Comparison of ENCODE assay signal across 7 cellular contexts in genomic region chr4:1113311-1114009, GRCh38. TPM values are rescaled to one million over a fixed set of nuclear protein-coding genes. Genes with fewer than 3 reads are reported as not detected.
A peak's percentile ranks its signal among the peaks of the same experiment; 100 is the strongest.
DNase-seq lines count a peak whose midpoint lies in the region; ATAC-seq lines count a peak whose summit lies in the region.

TSS of gene RNF212 (minus strand) at chr4:1113564. CDS start at chr4:1113464, 100 bp downstream.

- ATAC-seq in left colon = peak; percentile 63
- peak; percentile 79 for ATAC-seq in stimulated activated effector memory CD8-positive, alpha-beta T cell treated with anti-CD3 and anti-CD28 coated beads, Interleukin-12 subunit alpha, Interleukin-12 subunit beta, amount 100 ng/mL, for 72 hours
- ATAC-seq in HG03565 (IDR thresholded peaks at IDR 0.05; ENCODE audit: unreplicated experiment) = no peak
- ATAC-seq in HG03520 (IDR thresholded peaks at IDR 0.05; ENCODE audit: unreplicated experiment) = no peak

- peaks cover 6% of the 10 kb centered on the region for H3K4me1 Mint-ChIP-seq in stimulated activated effector memory CD8-positive, alpha-beta T cell treated with anti-CD3 and anti-CD28 coated beads, Interleukin-12 subunit alpha, Interleukin-12 subunit beta, amount 100 ng/mL, for 72 hours

- H3K9me3 Mint-ChIP-seq in stimulated activated effector memory CD8-positive, alpha-beta T cell treated with anti-CD3 and anti-CD28 coated beads, Interleukin-12 subunit alpha, Interleukin-12 subunit beta, amount 100 ng/mL, for 72 hours = no peaks in the 10 kb centered on the region

- no peaks in the 10 kb centered on the region for H3K36me3 Mint-ChIP-seq in stimulated activated effector memory CD8-positive, alpha-beta T cell treated with anti-CD3 and anti-CD28 coated beads, Interleukin-12 subunit alpha, Interleukin-12 subunit beta, amount 100 ng/mL, for 72 hours

- H3K27ac Mint-ChIP-seq in stimulated activated effector memory CD8-positive, alpha-beta T cell treated with anti-CD3 and anti-CD28 coated beads, Interleukin-12 subunit alpha, Interleukin-12 subunit beta, amount 100 ng/mL, for 72 hours = no peak within 1 kb of the TSS

- DNase-seq in T follicular helper cell (ENCODE audit: low read depth) (peak; percentile 19), astrocyte of the hippocampus (ENCODE audit: low read depth, low spot score) (peak; percentile 26), left colon (peak in 1 of 2 donors; percentile 47), middle frontal gyrus (ENCODE audit: extremely low spot score, low spot score) (no peak)
- peak; percentile 24 to 47 for DNase-seq in stimulated activated effector memory CD8-positive, alpha-beta T cell treated with anti-CD3 and anti-CD28 coated beads, Interleukin-12 subunit alpha, Interleukin-12 subunit beta, amount 100 ng/mL, for 72 hours (ENCODE audit: low spot score in 2 of 2)

- peak within 1 kb of the TSS; percentile 54 for H3K4me3 Mint-ChIP-seq in stimulated activated effector memory CD8-positive, alpha-beta T cell treated with anti-CD3 and anti-CD28 coated beads, Interleukin-12 subunit alpha, Interleukin-12 subunit beta, amount 100 ng/mL, for 72 hours

- intact Hi-C loops in left colon (cut with DNase I, micrococcal nuclease) = no loop called here

RNA-seq across cellular contexts. Expression of gene RNF212, which starts in this region (rescaled TPM):
- 1 to 10 TPM; 1.6 to 2.9 TPM for total RNA-seq in left colon

Comparison
In these comparisons a context has a peak if more than half of its experiments do, and no peak if none do; other contexts are left out.
1. ATAC-seq: peak in left colon (single experiment) and stimulated activated effector memory CD8-positive, alpha-beta T cell treated with anti-CD3 and anti-CD28 coated beads, Interleukin-12 subunit alpha, Interleukin-12 subunit beta, amount 100 ng/mL, for 72 hours (single experiment); none in HG03565 (single experiment) and HG03520 (single experiment).